In genomic region chr1:178543291-178543609, GRCh38 we compare ENCODE assay signal across 8 cellular contexts. TPM values are rescaled to one million over a fixed set of nuclear protein-coding genes. Genes with fewer than 3 reads are reported as not detected.
DNase-seq lines count a peak whose midpoint lies in the region; ATAC-seq and TF ChIP-seq lines count a peak whose summit lies in the region.

No MANE protein-coding gene starts in this region.

- no peaks in the 10 kb centered on the region; the same call in 1 of the 2 replicates for H3K9me3 ChIP-seq in AG04450 (ENCODE audit: control insufficient read depth, insufficient read depth, low read length)
- no peaks in the 10 kb centered on the region for H3K9me3 ChIP-seq in WERI-Rb-1 (ENCODE audit: severe bottlenecking)
- H3K9me3 ChIP-seq in cardiac muscle cell (ENCODE audit: low read depth) = no peaks in the 10 kb centered on the region
- no peaks in the 10 kb centered on the region for H3K9me3 ChIP-seq in skeletal muscle tissue (ENCODE audit: control insufficient read depth in 3 of 3, low read length in 3 of 3)

- H3K9ac ChIP-seq in skeletal muscle tissue (ENCODE audit: low read depth in 1 of 3, low read length in 3 of 3) = peak overlapping the region; percentile 6 to 90 (median 43)

- TF ChIP-seq CTCF in AG04450 (IDR thresholded peaks at IDR 0.05; ENCODE audit: low read depth, low read length) (no peak), WERI-Rb-1 (IDR thresholded peaks at IDR 0.05; ENCODE audit: low read depth, low read length) (no peak), cardiac muscle cell (IDR thresholded peaks at IDR 0.05; ENCODE audit: low read depth, low read length) (no peak)

- CTCF ChIA-PET in AG04450 (lab: Charles Lee) = interaction anchor here (0.6 to 8.9 kb wide), 33 partner anchors 8 to 474 kb away, joined by 3 to 176 read pairs (median 5); partner anchors contain the start of gene RALGPS2

- H3K36me3 ChIP-seq in WERI-Rb-1 = peaks cover 4% of the 10 kb centered on the region; the same call in 1 of the 2 replicates
- no peaks in the 10 kb centered on the region for H3K36me3 ChIP-seq in cardiac muscle cell
- peaks cover 0 to 2% (median 0%) of the 10 kb centered on the region in 3 donors for H3K36me3 ChIP-seq in skeletal muscle tissue (ENCODE audit: control insufficient read depth in 3 of 3, insufficient read depth in 3 of 3, low read length in 3 of 3)

- H3K27ac ChIP-seq in AG04450 (ENCODE audit: low read depth, low read length) (peak overlapping the region; percentile 78), WERI-Rb-1 (peak overlapping the region; percentile 91), cardiac muscle cell (peak overlapping the region; percentile 79), skeletal muscle tissue (ENCODE audit: low read depth, low read length) (no peak overlapping the region)

- peaks cover 4% of the 10 kb centered on the region for H3K4me1 ChIP-seq in cardiac muscle cell (ENCODE audit: low read depth)
- H3K4me1 ChIP-seq in skeletal muscle tissue (ENCODE audit: control insufficient read depth in 3 of 3, insufficient read depth in 3 of 3, low read length in 3 of 3) = peaks cover 19 to 26% (median 26%) of the 10 kb centered on the region in 3 donors

- ATAC-seq in GM18867 (IDR thresholded peaks at IDR 0.05; ENCODE audit: unreplicated experiment) (peak; percentile 32), HG03045 (IDR thresholded peaks at IDR 0.05; ENCODE audit: unreplicated experiment) (peak; percentile 37)

- DNase-seq in AG04450 (ENCODE audit: low read depth, low spot score) (no peak), WERI-Rb-1 (no peak), cardiac muscle cell (ENCODE audit: low read depth in 1 of 2, low spot score in 1 of 2) (no peak), GF-D8 (lab: John Stamatoyannopoulos, UW) (no peak), ureter (ENCODE audit: low spot score) (no peak)

- no peaks in the 10 kb centered on the region for H3K27me3 ChIP-seq in AG04450 (ENCODE audit: control insufficient read depth, insufficient read depth, low read length)
- H3K27me3 ChIP-seq in WERI-Rb-1 (ENCODE audit: insufficient read depth, low read depth, severe bottlenecking) = no peaks in the 10 kb centered on the region
- H3K27me3 ChIP-seq in cardiac muscle cell = no peaks in the 10 kb centered on the region
- no peaks in the 10 kb centered on the region for H3K27me3 ChIP-seq in skeletal muscle tissue (ENCODE audit: control insufficient read depth in 3 of 3, insufficient read depth in 3 of 3, low read length in 3 of 3)

- H3K4me3 ChIP-seq in AG04450 (ENCODE audit: low read depth, low read length) (peak overlapping the region; percentile 72), WERI-Rb-1 (ENCODE audit: low read depth, low read length) (peak overlapping the region; percentile 97), cardiac muscle cell (peak overlapping the region; percentile 87), skeletal muscle tissue (ENCODE audit: low read length in 3 of 3) (peak overlapping the region; percentile 79 to 94 (median 92))

- POLR2A ChIA-PET in AG04450 (lab: Yijun Ruan, JAX) = interaction anchor here (0.8 to 1.3 kb wide), 7 partner anchors 65 to 183 kb away, joined by 3 to 5 read pairs (median 3); partner anchors contain the start of gene RALGPS2

RNA-seq across cellular contexts. Expression of gene TEX35, which starts 30.3 kb away (rescaled TPM):
- polyA plus RNA-seq in AG04450 (2011; rRNA removed) = not detected in 2 replicates
- polyA minus RNA-seq in AG04450 (2011; rRNA and poly(A)+ RNA removed) = not detected in 2 replicates
- not detected in 2 replicates for total RNA-seq in cardiac muscle cell
- not detected in 2 replicates for polyA plus RNA-seq in cardiac muscle cell
- not detected for total RNA-seq in skeletal muscle tissue
- total RNA-seq in ureter = not detected

RNA-seq across cellular contexts. Expression of gene CLEC20A, which starts 46.5 kb away (rescaled TPM):
- polyA plus RNA-seq in AG04450 (2011; rRNA removed) (not detected in 2 replicates), cardiac muscle cell (not detected in 2 replicates)
- not detected in 2 replicates for polyA minus RNA-seq in AG04450 (2011; rRNA and poly(A)+ RNA removed)
- total RNA-seq in cardiac muscle cell (not detected in 2 replicates), skeletal muscle tissue (not detected), ureter (not detected)
